Comparison of ENCODE assay signal across 14 cellular contexts in the genomic region with DNA sequence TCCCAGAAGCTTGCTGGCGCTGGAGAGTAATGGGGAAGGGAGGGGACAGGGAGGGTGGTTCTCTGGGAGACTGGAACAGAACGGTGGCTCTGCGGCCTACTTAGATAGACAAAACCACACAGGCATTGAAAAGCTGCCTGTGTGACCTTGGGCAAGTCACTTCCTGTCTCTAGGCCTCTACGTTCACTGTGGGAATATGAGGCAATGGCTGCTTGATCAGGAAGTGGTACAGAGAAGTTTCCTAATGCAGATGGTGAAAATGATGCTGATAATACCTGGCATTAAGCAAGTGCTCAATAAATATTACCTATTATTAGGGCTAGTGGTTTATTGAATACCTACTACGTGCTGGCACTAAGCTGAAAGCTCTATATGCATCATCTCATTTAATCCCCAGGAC. TPM values are rescaled to one million over a fixed set of nuclear protein-coding genes. Genes with fewer than 3 reads are reported as not detected.
DNase-seq lines count a peak whose midpoint lies in the region; ATAC-seq lines count a peak whose summit lies in the region.
"Had no signal": no experiment of that assay in that cellular context is flagged by ENCODE, and none has a peak within 500 bp of the region (broad histone marks: within the 10 kb centered on the region; RNA-seq: fewer than 3 reads in every experiment).

No MANE protein-coding gene starts in this region.

- ATAC-seq in esophagus mucosa: peak; percentile 24
- ATAC-seq: foreskin keratinocyte had no signal

- in situ Hi-C loops in KBM-7 (cut with MboI; ENCODE audit: low pct_unique_long_range_greater_than_20kb, low sequenced_read_pairs): no loop called here

- DNase-seq in D341Med (ENCODE audit: low spot score): peak; percentile 4
- peak; percentile 50 for DNase-seq in KBM-7
- DNase-seq in UCSD-AML1 (lab: John Stamatoyannopoulos, UW; ENCODE audit: unreplicated experiment): peak; percentile 57
- DNase-seq in HK-2 (ENCODE audit: unreplicated experiment): no peak
- no peak for DNase-seq in dedifferentiated amniotic fluid mesenchymal stem cell (ENCODE audit: extremely low spot score)
- no peak for DNase-seq in ecto neural progenitor cell (ENCODE audit: low spot score)
- no peak for DNase-seq in anterior cingulate cortex (lab: John Stamatoyannopoulos, UW)
- DNase-seq: NCI-H2081 treated with DMSO at 0.1 percent for 48 hours; stimulated activated CD4-positive, alpha-beta T cell treated with anti-CD3 and anti-CD28 coated beads, Interleukin-4, amount 100 ng/mL, for 4 hours had no signal

RNA-seq across cellular contexts. Expression of gene ZMAT5, which starts 15.7 kb away (rescaled TPM):
- total RNA-seq in esophagus mucosa: 21.1 TPM

RNA-seq across cellular contexts. Expression of gene UQCR10, which starts 16.0 kb away (rescaled TPM):
- total RNA-seq in esophagus mucosa: 96.0 TPM

RNA-seq across cellular contexts. Expression of gene CABP7, which starts 31.3 kb away (rescaled TPM):
- not detected for total RNA-seq in esophagus mucosa
- total RNA-seq: chondrocyte, foreskin keratinocyte, liver, osteocyte had no signal

Comparison
In these comparisons a context has a peak if more than half of its experiments do, and no peak if none do; other contexts are left out.
1. DNase-seq: peak in D341Med (single experiment), KBM-7 (single experiment) and UCSD-AML1 (single experiment); none in HK-2 (single experiment), dedifferentiated amniotic fluid mesenchymal stem cell (single experiment), ecto neural progenitor cell (single experiment) and anterior cingulate cortex (0 of 58).